Comparison of ENCODE assay signal across 11 cellular contexts in genomic region chr3:56987238-56987932, GRCh38.
DNase-seq lines count a peak whose midpoint lies in the region; ATAC-seq, FAIRE-seq and TF ChIP-seq lines count a peak whose summit lies in the region.
"Had no signal": no experiment of that assay in that cellular context is flagged by ENCODE, and none has a peak within 500 bp of the region (broad histone marks: within the 10 kb centered on the region; RNA-seq: fewer than 3 reads in every experiment).

No MANE protein-coding gene starts in this region.

- no peak for FAIRE-seq in urothelium cell line (lab: Jason Lieb, UNC)

- peak; percentile 25 for TF ChIP-seq CTCF in fibroblast of mammary gland (conservative IDR thresholded peaks at IDR 0.05; ENCODE audit: control insufficient read depth, insufficient read depth, low read depth, low read length)

- H3K4me3 ChIP-seq in fibroblast of mammary gland (ENCODE audit: control insufficient read depth, low read depth, low read length), result no peak overlapping the region
- H3K4me3 ChIP-seq: psoas muscle had no signal

- peak in 1 of 2 donors; percentile 29 for DNase-seq in stimulated activated naive CD8-positive, alpha-beta T cell treated with anti-CD3 and anti-CD28 coated beads, Interleukin-15, amount 100 ng/mL, for 72 hours
- DNase-seq in stimulated activated naive CD8-positive, alpha-beta T cell treated with anti-CD3 and anti-CD28 coated beads, Interleukin-15, Interleukin-2, amounts not matched to agents 100 U/mL and 50 U/mL, for 24 hours, result no peak
- DNase-seq in RPMI8226 (peak; percentile 64), fibroblast of mammary gland (ENCODE audit: low read depth) (peak; percentile 10), NOMO-1 treated with DMSO at 0.1 percent for 48 hours (lab: John Stamatoyannopoulos, UW; ENCODE audit: unreplicated experiment) (no peak), superior temporal gyrus (ENCODE audit: extremely low spot score) (no peak), urothelium cell line (ENCODE audit: low spot score) (no peak)
- DNase-seq: CD8-positive, alpha-beta memory T cell; psoas muscle had no signal

- H3K9me3 Mint-ChIP-seq in stimulated activated naive CD8-positive, alpha-beta T cell treated with anti-CD3 and anti-CD28 coated beads, Interleukin-15, amount 100 ng/mL, for 72 hours, result no peaks in the 10 kb centered on the region
- H3K9me3 Mint-ChIP-seq: CD8-positive, alpha-beta memory T cell; dendritic cell treated with granulocyte-macrophage colony-stimulating factor and Interleukin-4, amounts not matched to agents 40 ng/mL and 50 ng/mL, for 4 days had no signal

- peak; percentile 59 for ATAC-seq in stimulated activated naive CD8-positive, alpha-beta T cell treated with anti-CD3 and anti-CD28 coated beads, Interleukin-15, amount 100 ng/mL, for 72 hours
- ATAC-seq in stimulated activated naive CD8-positive, alpha-beta T cell treated with anti-CD3 and anti-CD28 coated beads, Interleukin-15, Interleukin-2, amounts not matched to agents 100 U/mL and 50 U/mL, for 24 hours, result no peak
- ATAC-seq in HG02571 (IDR thresholded peaks at IDR 0.05; ENCODE audit: unreplicated experiment), result no peak

- peak overlapping the region in 1 of 2 donors; percentile 94 for H3K27ac Mint-ChIP-seq in stimulated activated naive CD8-positive, alpha-beta T cell treated with anti-CD3 and anti-CD28 coated beads, Interleukin-15, amount 100 ng/mL, for 72 hours
- H3K27ac Mint-ChIP-seq: dendritic cell treated with granulocyte-macrophage colony-stimulating factor and Interleukin-4, amounts not matched to agents 40 ng/mL and 50 ng/mL, for 4 days had no signal

- H3K27me3 Mint-ChIP-seq in stimulated activated naive CD8-positive, alpha-beta T cell treated with anti-CD3 and anti-CD28 coated beads, Interleukin-15, amount 100 ng/mL, for 72 hours, result peaks cover 19% of the 10 kb centered on the region

- H3K4me3 Mint-ChIP-seq in stimulated activated naive CD8-positive, alpha-beta T cell treated with anti-CD3 and anti-CD28 coated beads, Interleukin-15, amount 100 ng/mL, for 72 hours, result no peak overlapping the region
- H3K4me3 Mint-ChIP-seq: dendritic cell treated with granulocyte-macrophage colony-stimulating factor and Interleukin-4, amounts not matched to agents 40 ng/mL and 50 ng/mL, for 4 days had no signal

- peaks cover 59% of the 10 kb centered on the region for H3K4me1 Mint-ChIP-seq in stimulated activated naive CD8-positive, alpha-beta T cell treated with anti-CD3 and anti-CD28 coated beads, Interleukin-15, amount 100 ng/mL, for 72 hours

Comparison
In these comparisons a context has a peak if more than half of its experiments do, and no peak if none do; other contexts are left out.
1. DNase-seq: peak in RPMI8226 (single experiment) and fibroblast of mammary gland (single experiment); none in stimulated activated naive CD8-positive, alpha-beta T cell treated with anti-CD3 and anti-CD28 coated beads, Interleukin-15, Interleukin-2, amounts not matched to agents 100 U/mL and 50 U/mL, for 24 hours (single experiment), NOMO-1 treated with DMSO at 0.1 percent for 48 hours (single experiment), superior temporal gyrus (single experiment) and urothelium cell line (single experiment).